Comparison of ENCODE assay signal across 8 cellular contexts in genomic region chr19:12779162-12779993, GRCh38. TPM values are rescaled to one million over a fixed set of nuclear protein-coding genes. Genes with fewer than 3 reads are reported as not detected.
A peak's percentile ranks its signal among the peaks of the same experiment; 100 is the strongest.
DNase-seq lines count a peak whose midpoint lies in the region; ATAC-seq and TF ChIP-seq lines count a peak whose summit lies in the region.

No MANE protein-coding gene starts in this region.

- TF ChIP-seq CTCF in NB4 (IDR thresholded peaks at IDR 0.05; ENCODE audit: low read depth, low read length), result no peak

- H3K4me3 ChIP-seq in NB4 (ENCODE audit: low read depth, low read length) (no peak overlapping the region), right cardiac atrium (ENCODE audit: low read length) (no peak overlapping the region), skin epidermis (peak overlapping the region; percentile 39 to 60 (median 53))

- DNase-seq in G401 (ENCODE audit: low spot score) (peak; percentile 63), NB4 (ENCODE audit: low read depth) (peak; percentile 51), right cardiac atrium (peak; percentile 89 to 90 (median 89)), cerebellar nuclear complex (lab: John Stamatoyannopoulos, UW) (no peak), amniotic stem cell (lab: John Stamatoyannopoulos, UW) (no peak)
- no peak for DNase-seq in activated naive CD8-positive, alpha-beta T cell treated with anti-CD3 and anti-CD28 coated beads, Interleukin-2, amount 10 ng/mL, durations not matched to agents 7 days and 5 days
- no peak for DNase-seq in activated CD4-positive, CD25-positive, alpha-beta regulatory T cell (lab: John Stamatoyannopoulos, UW)

- H3K9me3 Mint-ChIP-seq in activated naive CD8-positive, alpha-beta T cell treated with anti-CD3 and anti-CD28 coated beads, Interleukin-2, amount 10 ng/mL, durations not matched to agents 7 days and 5 days, result no peaks in the 10 kb centered on the region

- in situ Hi-C loops in G401 (cut with HindIII; ENCODE audit: low sequenced_read_pairs), result no loop called here

- peak overlapping the region; percentile 56 for H3K4me3 Mint-ChIP-seq in activated naive CD8-positive, alpha-beta T cell treated with anti-CD3 and anti-CD28 coated beads, Interleukin-2, amount 10 ng/mL, durations not matched to agents 7 days and 5 days

- no peaks in the 10 kb centered on the region for H3K36me3 Mint-ChIP-seq in activated naive CD8-positive, alpha-beta T cell treated with anti-CD3 and anti-CD28 coated beads, Interleukin-2, amount 10 ng/mL, durations not matched to agents 7 days and 5 days

- no peaks in the 10 kb centered on the region for H3K27me3 Mint-ChIP-seq in activated naive CD8-positive, alpha-beta T cell treated with anti-CD3 and anti-CD28 coated beads, Interleukin-2, amount 10 ng/mL, durations not matched to agents 7 days and 5 days

- intact Hi-C loops in right cardiac atrium (cut with DNase I), result loop anchor here in 1 of 4 donors (2.0 kb wide), 1 partner anchor 15 kb away; no protein-coding TSS in a partner anchor

- POLR2A ChIA-PET in activated naive CD8-positive, alpha-beta T cell treated with anti-CD3 and anti-CD28 coated beads, Interleukin-2, amount 10 ng/mL, durations not matched to agents 7 days and 5 days (lab: Charles Lee), result interaction anchor here (1.2 to 8.6 kb wide), 3 partner anchors 9 to 22 kb away, joined by 4 to 361 read pairs (median 31); partner anchors contain the start of gene JUNB

- TF ChIP-seq POLR2A in NB4 (IDR thresholded peaks at IDR 0.05; ENCODE audit: extremely low read depth, insufficient read length), result no peak

- H3K27me3 ChIP-seq in right cardiac atrium (ENCODE audit: control insufficient read depth, insufficient read depth), result no peaks in the 10 kb centered on the region

- H3K4me1 Mint-ChIP-seq in activated naive CD8-positive, alpha-beta T cell treated with anti-CD3 and anti-CD28 coated beads, Interleukin-2, amount 10 ng/mL, durations not matched to agents 7 days and 5 days, result peaks cover 28% of the 10 kb centered on the region

- 44% methylated on average over 15 of the region's 15 CpGs for WGBS in right cardiac atrium

- peaks cover 8% of the 10 kb centered on the region for H3K4me1 ChIP-seq in right cardiac atrium (ENCODE audit: control insufficient read depth, insufficient read depth, low read length)

- H3K9me3 ChIP-seq in right cardiac atrium (ENCODE audit: control insufficient read depth, low read length), result no peaks in the 10 kb centered on the region

- no peak for ATAC-seq in activated naive CD8-positive, alpha-beta T cell treated with anti-CD3 and anti-CD28 coated beads, Interleukin-2, amount 10 ng/mL, durations not matched to agents 7 days and 5 days (ENCODE audit: low read depth)
- peak; percentile 31 to 41 for ATAC-seq in right cardiac atrium

- H3K27ac Mint-ChIP-seq in activated naive CD8-positive, alpha-beta T cell treated with anti-CD3 and anti-CD28 coated beads, Interleukin-2, amount 10 ng/mL, durations not matched to agents 7 days and 5 days, result peak overlapping the region; percentile 87

- H3K27ac ChIP-seq in right cardiac atrium (ENCODE audit: low read length), result peak overlapping the region; percentile 65
- H3K27ac ChIP-seq in skin epidermis, result peak overlapping the region; percentile 71 to 99 (median 96)

RNA-seq across cellular contexts. Expression of gene HOOK2, which starts 4.0 kb away (rescaled TPM):
- total RNA-seq in G401 (2014; rRNA removed; shearing (Covaris generic)), result 19.4 and 20.2 TPM in 2 replicates
- 10 to 100 TPM; 20.0 to 20.3 TPM for total RNA-seq in activated naive CD8-positive, alpha-beta T cell treated with anti-CD3 and anti-CD28 coated beads, Interleukin-2, amount 10 ng/mL, durations not matched to agents 7 days and 5 days
- total RNA-seq in right cardiac atrium, result 10 to 100 TPM in 2 of 4 donors, 1 to 10 TPM in 2; 9.3 to 22.9 (median 13.4) TPM
- polyA plus RNA-seq in right cardiac atrium, result 18.0 TPM

RNA-seq across cellular contexts. Expression of gene JUNB, which starts 11.9 kb away (rescaled TPM):
- 28.3 and 35.9 TPM in 2 replicates for total RNA-seq in G401 (2014; rRNA removed; shearing (Covaris generic))
- 10 to 100 TPM; 82.7 to 84.6 TPM for total RNA-seq in activated naive CD8-positive, alpha-beta T cell treated with anti-CD3 and anti-CD28 coated beads, Interleukin-2, amount 10 ng/mL, durations not matched to agents 7 days and 5 days
- 100 to 1,000 TPM in 1 of 4 donors, 10 to 100 TPM in 3; 29.9 to 209 (median 51.9) TPM for total RNA-seq in right cardiac atrium
- polyA plus RNA-seq in right cardiac atrium, result 156 TPM

RNA-seq across cellular contexts. Expression of gene PRDX2, which starts 22.2 kb away (rescaled TPM):
- total RNA-seq in G401 (2014; rRNA removed; shearing (Covaris generic)), result 290 and 300 TPM in 2 replicates
- 100 to 1,000 TPM; 170 to 181 TPM for total RNA-seq in activated naive CD8-positive, alpha-beta T cell treated with anti-CD3 and anti-CD28 coated beads, Interleukin-2, amount 10 ng/mL, durations not matched to agents 7 days and 5 days
- 100 to 1,000 TPM; 595 to 772 (median 666) TPM for total RNA-seq in right cardiac atrium
- polyA plus RNA-seq in right cardiac atrium, result 834 TPM

RNA-seq across cellular contexts. Expression of gene THSD8, which starts 22.5 kb away (rescaled TPM):
- not detected in 2 replicates for total RNA-seq in G401 (2014; rRNA removed; shearing (Covaris generic))
- 10 to 100 TPM in 1 of 2 experiments, 1 to 10 TPM in 1; 5.8 to 10.8 TPM for total RNA-seq in activated naive CD8-positive, alpha-beta T cell treated with anti-CD3 and anti-CD28 coated beads, Interleukin-2, amount 10 ng/mL, durations not matched to agents 7 days and 5 days
- 1 to 10 TPM; 2.2 to 3.6 (median 3.0) TPM for total RNA-seq in right cardiac atrium
- polyA plus RNA-seq in right cardiac atrium, result 2.5 TPM

RNA-seq across cellular contexts. Expression of gene RNASEH2A, which starts 27.0 kb away (rescaled TPM):
- 69.1 and 124 TPM in 2 replicates for total RNA-seq in G401 (2014; rRNA removed; shearing (Covaris generic))
- total RNA-seq in activated naive CD8-positive, alpha-beta T cell treated with anti-CD3 and anti-CD28 coated beads, Interleukin-2, amount 10 ng/mL, durations not matched to agents 7 days and 5 days, result 10 to 100 TPM; 46.2 to 47.8 TPM
- 1 to 10 TPM; 2.6 to 4.6 (median 3.7) TPM for total RNA-seq in right cardiac atrium
- 3.5 TPM for polyA plus RNA-seq in right cardiac atrium

Comparison
In these comparisons a context has a peak if more than half of its experiments do, and no peak if none do; other contexts are left out.
1. DNase-seq: peak in G401 (single experiment), NB4 (single experiment) and right cardiac atrium (3 of 3); none in activated naive CD8-positive, alpha-beta T cell treated with anti-CD3 and anti-CD28 coated beads, Interleukin-2, amount 10 ng/mL, durations not matched to agents 7 days and 5 days (single experiment), activated CD4-positive, CD25-positive, alpha-beta regulatory T cell (0 of 4), cerebellar nuclear complex (0 of 2) and amniotic stem cell (single experiment).
2. H3K4me3 ChIP-seq: peak in skin epidermis (7 of 7); none in NB4 (single experiment) and right cardiac atrium (single experiment).